1 cellular context compared by ENCODE assay signal in the genomic region with DNA sequence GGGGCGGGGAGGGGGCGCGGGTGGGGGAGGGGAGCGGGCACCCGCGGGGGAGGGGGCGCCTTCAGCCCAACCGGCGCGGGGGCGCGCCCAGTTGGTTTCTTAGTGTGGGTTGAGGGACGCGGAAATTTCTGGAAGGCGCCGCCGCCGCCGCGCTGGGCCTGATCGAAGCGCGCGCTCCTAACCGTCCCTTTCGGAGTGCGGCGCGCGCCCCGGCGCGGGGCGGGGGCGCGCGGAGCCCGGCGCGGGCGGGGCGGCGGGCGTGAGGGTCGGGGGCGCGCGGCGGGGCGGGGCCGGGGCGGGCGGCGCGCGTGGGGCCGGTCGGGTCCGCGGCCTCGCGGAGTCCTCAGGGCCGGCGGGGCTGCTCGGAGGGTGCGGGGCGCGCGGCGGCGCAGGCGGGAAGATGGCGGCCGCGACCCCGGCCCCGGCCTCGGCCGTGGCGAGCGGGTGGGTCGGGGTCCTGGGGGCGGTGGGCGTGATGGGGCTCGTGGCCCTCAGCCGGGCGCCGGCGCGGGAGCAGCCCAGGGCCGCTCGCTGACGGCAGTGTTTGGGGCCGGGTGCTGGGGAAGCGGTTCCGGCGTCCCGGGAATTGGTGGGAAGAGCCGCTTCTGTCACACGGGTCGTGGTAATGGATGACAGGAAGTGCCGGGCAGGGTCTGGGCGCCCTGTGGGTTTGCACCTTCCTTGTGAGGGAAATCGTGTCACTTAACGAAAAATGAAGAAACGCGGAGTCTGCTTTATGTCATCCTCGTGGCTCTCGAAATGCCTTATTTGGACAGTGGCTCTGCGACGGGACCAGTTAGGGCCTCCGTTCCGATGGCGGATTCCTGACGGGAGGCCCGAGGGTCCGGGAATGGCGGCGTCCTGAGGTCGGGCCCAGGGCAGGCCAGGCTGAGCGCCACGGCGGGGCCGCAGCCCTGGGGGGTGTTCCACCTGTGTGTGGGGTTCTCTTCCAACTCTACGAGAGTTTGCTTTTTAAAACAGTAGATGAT.
TF ChIP-seq lines count a peak whose summit lies in the region.

No MANE protein-coding gene starts in this region.

TF ChIP-seq in K562, 482 proteins besides CTCF, POLR2A, EP300 and RAD21 (continued from another document and continues in another):
- TF ChIP-seq, protein P1, sequence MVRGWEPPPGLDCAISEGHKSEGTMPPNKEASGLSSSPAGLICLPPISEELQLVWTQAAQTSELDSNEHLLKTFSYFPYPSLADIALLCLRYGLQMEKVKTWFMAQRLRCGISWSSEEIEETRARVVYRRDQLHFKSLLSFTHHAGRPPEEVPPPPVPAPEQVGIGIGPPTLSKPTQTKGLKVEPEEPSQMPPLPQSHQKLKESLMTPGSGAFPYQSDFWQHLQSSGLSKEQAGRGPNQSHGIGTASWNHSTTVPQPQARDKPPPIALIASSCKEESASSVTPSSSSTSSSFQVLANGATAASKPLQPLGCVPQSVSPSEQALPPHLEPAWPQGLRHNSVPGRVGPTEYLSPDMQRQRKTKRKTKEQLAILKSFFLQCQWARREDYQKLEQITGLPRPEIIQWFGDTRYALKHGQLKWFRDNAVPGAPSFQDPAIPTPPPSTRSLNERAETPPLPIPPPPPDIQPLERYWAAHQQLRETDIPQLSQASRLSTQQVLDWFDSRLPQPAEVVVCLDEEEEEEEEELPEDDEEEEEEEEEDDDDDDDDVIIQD (CRISPR knock-in tag; IDR thresholded peaks at IDR 0.05) = peak; percentile 30; the same call in 1 of the 2 replicates
- TF ChIP-seq ZNF785 (CRISPR knock-in tag; IDR thresholded peaks at IDR 0.05) = no peak
- TF ChIP-seq, protein P2, sequence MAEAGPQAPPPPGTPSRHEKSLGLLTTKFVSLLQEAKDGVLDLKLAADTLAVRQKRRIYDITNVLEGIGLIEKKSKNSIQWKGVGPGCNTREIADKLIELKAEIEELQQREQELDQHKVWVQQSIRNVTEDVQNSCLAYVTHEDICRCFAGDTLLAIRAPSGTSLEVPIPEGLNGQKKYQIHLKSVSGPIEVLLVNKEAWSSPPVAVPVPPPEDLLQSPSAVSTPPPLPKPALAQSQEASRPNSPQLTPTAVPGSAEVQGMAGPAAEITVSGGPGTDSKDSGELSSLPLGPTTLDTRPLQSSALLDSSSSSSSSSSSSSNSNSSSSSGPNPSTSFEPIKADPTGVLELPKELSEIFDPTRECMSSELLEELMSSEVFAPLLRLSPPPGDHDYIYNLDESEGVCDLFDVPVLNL (CRISPR knock-in tag; IDR thresholded peaks at IDR 0.05; ENCODE audit: low read depth) = no peak
- TF ChIP-seq ZNF444 (CRISPR knock-in tag; IDR thresholded peaks at IDR 0.05) = no peak
- TF ChIP-seq ZNF217 (CRISPR knock-in tag; IDR thresholded peaks at IDR 0.05) = no peak
- no peak for TF ChIP-seq PML (IDR thresholded peaks at IDR 0.05; ENCODE audit: low read length)
- TF ChIP-seq NCOA6 (IDR thresholded peaks at IDR 0.05) = no peak
- TF ChIP-seq, protein P3, sequence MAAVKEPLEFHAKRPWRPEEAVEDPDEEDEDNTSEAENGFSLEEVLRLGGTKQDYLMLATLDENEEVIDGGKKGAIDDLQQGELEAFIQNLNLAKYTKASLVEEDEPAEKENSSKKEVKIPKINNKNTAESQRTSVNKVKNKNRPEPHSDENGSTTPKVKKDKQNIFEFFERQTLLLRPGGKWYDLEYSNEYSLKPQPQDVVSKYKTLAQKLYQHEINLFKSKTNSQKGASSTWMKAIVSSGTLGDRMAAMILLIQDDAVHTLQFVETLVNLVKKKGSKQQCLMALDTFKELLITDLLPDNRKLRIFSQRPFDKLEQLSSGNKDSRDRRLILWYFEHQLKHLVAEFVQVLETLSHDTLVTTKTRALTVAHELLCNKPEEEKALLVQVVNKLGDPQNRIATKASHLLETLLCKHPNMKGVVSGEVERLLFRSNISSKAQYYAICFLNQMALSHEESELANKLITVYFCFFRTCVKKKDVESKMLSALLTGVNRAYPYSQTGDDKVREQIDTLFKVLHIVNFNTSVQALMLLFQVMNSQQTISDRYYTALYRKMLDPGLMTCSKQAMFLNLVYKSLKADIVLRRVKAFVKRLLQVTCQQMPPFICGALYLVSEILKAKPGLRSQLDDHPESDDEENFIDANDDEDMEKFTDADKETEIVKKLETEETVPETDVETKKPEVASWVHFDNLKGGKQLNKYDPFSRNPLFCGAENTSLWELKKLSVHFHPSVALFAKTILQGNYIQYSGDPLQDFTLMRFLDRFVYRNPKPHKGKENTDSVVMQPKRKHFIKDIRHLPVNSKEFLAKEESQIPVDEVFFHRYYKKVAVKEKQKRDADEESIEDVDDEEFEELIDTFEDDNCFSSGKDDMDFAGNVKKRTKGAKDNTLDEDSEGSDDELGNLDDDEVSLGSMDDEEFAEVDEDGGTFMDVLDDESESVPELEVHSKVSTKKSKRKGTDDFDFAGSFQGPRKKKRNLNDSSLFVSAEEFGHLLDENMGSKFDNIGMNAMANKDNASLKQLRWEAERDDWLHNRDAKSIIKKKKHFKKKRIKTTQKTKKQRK (IDR thresholded peaks at IDR 0.05; ENCODE audit: borderline replicate concordance, low read depth, low read length) = no peak
- no peak for TF ChIP-seq ZNF134 (CRISPR knock-in tag; conservative IDR thresholded peaks at IDR 0.05)
- TF ChIP-seq, protein P4, sequence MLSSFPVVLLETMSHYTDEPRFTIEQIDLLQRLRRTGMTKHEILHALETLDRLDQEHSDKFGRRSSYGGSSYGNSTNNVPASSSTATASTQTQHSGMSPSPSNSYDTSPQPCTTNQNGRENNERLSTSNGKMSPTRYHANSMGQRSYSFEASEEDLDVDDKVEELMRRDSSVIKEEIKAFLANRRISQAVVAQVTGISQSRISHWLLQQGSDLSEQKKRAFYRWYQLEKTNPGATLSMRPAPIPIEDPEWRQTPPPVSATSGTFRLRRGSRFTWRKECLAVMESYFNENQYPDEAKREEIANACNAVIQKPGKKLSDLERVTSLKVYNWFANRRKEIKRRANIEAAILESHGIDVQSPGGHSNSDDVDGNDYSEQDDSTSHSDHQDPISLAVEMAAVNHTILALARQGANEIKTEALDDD (IDR thresholded peaks at IDR 0.05) = no peak
- no peak for TF ChIP-seq HDAC3 (IDR thresholded peaks at IDR 0.05; ENCODE audit: borderline replicate concordance, partially characterized antibody)
- peak; percentile 93 for TF ChIP-seq RBBP5 (IDR thresholded peaks at IDR 0.05; ENCODE audit: borderline replicate concordance, insufficient read depth, low read length, poor library complexity, severe bottlenecking)
- TF ChIP-seq, protein P5, sequence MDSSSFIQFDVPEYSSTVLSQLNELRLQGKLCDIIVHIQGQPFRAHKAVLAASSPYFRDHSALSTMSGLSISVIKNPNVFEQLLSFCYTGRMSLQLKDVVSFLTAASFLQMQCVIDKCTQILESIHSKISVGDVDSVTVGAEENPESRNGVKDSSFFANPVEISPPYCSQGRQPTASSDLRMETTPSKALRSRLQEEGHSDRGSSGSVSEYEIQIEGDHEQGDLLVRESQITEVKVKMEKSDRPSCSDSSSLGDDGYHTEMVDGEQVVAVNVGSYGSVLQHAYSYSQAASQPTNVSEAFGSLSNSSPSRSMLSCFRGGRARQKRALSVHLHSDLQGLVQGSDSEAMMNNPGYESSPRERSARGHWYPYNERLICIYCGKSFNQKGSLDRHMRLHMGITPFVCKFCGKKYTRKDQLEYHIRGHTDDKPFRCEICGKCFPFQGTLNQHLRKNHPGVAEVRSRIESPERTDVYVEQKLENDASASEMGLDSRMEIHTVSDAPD (CRISPR knock-in tag; IDR thresholded peaks at IDR 0.05) = no peak
- TF ChIP-seq PRPF4 (IDR thresholded peaks at IDR 0.05; ENCODE audit: insufficient read depth, low read depth, low read length, poor library complexity, severe bottlenecking) = no peak
- TF ChIP-seq, protein P6, sequence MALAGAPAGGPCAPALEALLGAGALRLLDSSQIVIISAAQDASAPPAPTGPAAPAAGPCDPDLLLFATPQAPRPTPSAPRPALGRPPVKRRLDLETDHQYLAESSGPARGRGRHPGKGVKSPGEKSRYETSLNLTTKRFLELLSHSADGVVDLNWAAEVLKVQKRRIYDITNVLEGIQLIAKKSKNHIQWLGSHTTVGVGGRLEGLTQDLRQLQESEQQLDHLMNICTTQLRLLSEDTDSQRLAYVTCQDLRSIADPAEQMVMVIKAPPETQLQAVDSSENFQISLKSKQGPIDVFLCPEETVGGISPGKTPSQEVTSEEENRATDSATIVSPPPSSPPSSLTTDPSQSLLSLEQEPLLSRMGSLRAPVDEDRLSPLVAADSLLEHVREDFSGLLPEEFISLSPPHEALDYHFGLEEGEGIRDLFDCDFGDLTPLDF (CRISPR knock-in tag; IDR thresholded peaks at IDR 0.05) = no peak
- no peak for TF ChIP-seq MTF1 (CRISPR knock-in tag; IDR thresholded peaks at IDR 0.05; ENCODE audit: borderline replicate concordance)
- TF ChIP-seq MCM2 (IDR thresholded peaks at IDR 0.05; ENCODE audit: low read depth) = no peak
- TF ChIP-seq, protein P7, sequence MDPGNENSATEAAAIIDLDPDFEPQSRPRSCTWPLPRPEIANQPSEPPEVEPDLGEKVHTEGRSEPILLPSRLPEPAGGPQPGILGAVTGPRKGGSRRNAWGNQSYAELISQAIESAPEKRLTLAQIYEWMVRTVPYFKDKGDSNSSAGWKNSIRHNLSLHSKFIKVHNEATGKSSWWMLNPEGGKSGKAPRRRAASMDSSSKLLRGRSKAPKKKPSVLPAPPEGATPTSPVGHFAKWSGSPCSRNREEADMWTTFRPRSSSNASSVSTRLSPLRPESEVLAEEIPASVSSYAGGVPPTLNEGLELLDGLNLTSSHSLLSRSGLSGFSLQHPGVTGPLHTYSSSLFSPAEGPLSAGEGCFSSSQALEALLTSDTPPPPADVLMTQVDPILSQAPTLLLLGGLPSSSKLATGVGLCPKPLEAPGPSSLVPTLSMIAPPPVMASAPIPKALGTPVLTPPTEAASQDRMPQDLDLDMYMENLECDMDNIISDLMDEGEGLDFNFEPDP (CRISPR knock-in tag; IDR thresholded peaks at IDR 0.05) = no peak; the same call in 1 of the 2 replicates
- TF ChIP-seq, protein P8, sequence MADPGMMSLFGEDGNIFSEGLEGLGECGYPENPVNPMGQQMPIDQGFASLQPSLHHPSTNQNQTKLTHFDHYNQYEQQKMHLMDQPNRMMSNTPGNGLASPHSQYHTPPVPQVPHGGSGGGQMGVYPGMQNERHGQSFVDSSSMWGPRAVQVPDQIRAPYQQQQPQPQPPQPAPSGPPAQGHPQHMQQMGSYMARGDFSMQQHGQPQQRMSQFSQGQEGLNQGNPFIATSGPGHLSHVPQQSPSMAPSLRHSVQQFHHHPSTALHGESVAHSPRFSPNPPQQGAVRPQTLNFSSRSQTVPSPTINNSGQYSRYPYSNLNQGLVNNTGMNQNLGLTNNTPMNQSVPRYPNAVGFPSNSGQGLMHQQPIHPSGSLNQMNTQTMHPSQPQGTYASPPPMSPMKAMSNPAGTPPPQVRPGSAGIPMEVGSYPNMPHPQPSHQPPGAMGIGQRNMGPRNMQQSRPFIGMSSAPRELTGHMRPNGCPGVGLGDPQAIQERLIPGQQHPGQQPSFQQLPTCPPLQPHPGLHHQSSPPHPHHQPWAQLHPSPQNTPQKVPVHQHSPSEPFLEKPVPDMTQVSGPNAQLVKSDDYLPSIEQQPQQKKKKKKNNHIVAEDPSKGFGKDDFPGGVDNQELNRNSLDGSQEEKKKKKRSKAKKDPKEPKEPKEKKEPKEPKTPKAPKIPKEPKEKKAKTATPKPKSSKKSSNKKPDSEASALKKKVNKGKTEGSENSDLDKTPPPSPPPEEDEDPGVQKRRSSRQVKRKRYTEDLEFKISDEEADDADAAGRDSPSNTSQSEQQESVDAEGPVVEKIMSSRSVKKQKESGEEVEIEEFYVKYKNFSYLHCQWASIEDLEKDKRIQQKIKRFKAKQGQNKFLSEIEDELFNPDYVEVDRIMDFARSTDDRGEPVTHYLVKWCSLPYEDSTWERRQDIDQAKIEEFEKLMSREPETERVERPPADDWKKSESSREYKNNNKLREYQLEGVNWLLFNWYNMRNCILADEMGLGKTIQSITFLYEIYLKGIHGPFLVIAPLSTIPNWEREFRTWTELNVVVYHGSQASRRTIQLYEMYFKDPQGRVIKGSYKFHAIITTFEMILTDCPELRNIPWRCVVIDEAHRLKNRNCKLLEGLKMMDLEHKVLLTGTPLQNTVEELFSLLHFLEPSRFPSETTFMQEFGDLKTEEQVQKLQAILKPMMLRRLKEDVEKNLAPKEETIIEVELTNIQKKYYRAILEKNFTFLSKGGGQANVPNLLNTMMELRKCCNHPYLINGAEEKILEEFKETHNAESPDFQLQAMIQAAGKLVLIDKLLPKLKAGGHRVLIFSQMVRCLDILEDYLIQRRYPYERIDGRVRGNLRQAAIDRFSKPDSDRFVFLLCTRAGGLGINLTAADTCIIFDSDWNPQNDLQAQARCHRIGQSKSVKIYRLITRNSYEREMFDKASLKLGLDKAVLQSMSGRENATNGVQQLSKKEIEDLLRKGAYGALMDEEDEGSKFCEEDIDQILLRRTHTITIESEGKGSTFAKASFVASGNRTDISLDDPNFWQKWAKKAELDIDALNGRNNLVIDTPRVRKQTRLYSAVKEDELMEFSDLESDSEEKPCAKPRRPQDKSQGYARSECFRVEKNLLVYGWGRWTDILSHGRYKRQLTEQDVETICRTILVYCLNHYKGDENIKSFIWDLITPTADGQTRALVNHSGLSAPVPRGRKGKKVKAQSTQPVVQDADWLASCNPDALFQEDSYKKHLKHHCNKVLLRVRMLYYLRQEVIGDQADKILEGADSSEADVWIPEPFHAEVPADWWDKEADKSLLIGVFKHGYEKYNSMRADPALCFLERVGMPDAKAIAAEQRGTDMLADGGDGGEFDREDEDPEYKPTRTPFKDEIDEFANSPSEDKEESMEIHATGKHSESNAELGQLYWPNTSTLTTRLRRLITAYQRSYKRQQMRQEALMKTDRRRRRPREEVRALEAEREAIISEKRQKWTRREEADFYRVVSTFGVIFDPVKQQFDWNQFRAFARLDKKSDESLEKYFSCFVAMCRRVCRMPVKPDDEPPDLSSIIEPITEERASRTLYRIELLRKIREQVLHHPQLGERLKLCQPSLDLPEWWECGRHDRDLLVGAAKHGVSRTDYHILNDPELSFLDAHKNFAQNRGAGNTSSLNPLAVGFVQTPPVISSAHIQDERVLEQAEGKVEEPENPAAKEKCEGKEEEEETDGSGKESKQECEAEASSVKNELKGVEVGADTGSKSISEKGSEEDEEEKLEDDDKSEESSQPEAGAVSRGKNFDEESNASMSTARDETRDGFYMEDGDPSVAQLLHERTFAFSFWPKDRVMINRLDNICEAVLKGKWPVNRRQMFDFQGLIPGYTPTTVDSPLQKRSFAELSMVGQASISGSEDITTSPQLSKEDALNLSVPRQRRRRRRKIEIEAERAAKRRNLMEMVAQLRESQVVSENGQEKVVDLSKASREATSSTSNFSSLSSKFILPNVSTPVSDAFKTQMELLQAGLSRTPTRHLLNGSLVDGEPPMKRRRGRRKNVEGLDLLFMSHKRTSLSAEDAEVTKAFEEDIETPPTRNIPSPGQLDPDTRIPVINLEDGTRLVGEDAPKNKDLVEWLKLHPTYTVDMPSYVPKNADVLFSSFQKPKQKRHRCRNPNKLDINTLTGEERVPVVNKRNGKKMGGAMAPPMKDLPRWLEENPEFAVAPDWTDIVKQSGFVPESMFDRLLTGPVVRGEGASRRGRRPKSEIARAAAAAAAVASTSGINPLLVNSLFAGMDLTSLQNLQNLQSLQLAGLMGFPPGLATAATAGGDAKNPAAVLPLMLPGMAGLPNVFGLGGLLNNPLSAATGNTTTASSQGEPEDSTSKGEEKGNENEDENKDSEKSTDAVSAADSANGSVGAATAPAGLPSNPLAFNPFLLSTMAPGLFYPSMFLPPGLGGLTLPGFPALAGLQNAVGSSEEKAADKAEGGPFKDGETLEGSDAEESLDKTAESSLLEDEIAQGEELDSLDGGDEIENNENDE (IDR thresholded peaks at IDR 0.05; ENCODE audit: low read depth, low read length) = no peak
- no peak for TF ChIP-seq BCOR (IDR thresholded peaks at IDR 0.05)
